24 cellular contexts compared by ENCODE assay signal in the genomic region with DNA sequence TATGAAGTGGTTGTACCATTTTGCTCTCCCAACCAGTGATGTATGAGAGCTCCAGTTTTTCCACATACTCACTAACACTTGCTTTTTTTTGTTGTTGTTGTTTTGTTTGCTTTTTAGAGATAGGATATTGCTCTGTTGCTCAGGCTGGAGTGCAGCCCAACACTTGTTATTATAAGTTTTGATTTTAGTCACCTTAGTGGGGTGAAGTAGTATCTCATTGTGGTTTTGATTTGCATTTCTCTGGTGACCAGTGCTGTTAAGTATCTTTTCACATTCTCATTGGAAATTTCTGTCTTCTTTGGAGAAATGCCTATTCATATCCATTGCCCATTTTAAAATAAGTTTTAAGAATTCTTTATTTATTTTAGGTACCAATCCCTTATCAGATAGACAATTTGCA. TPM values are rescaled to one million over a fixed set of nuclear protein-coding genes. Genes with fewer than 3 reads are reported as not detected.
A peak's percentile ranks its signal among the peaks of the same experiment; 100 is the strongest.
DNase-seq lines count a peak whose midpoint lies in the region; ATAC-seq, FAIRE-seq and TF ChIP-seq lines count a peak whose summit lies in the region.
"Had no signal": no experiment of that assay in that cellular context is flagged by ENCODE, and none has a peak within 500 bp of the region (broad histone marks: within the 10 kb centered on the region; RNA-seq: fewer than 3 reads in every experiment).

No MANE protein-coding gene starts in this region.

- H3K9ac ChIP-seq in GM12878 (ENCODE audit: control insufficient read depth, insufficient read depth, low read length): no peak overlapping the region
- H3K9ac ChIP-seq: BLaER1 had no signal

- H3K4me3 ChIP-seq in GM12878: no peak overlapping the region
- no peak overlapping the region for H3K4me3 ChIP-seq in dorsolateral prefrontal cortex
- H3K4me3 ChIP-seq: A549, BLaER1, HAP-1 had no signal

- TF ChIP-seq POLR2A in GM12891 (IDR thresholded peaks at IDR 0.05; ENCODE audit: low read depth, low read length) (no peak), GM12878 (IDR thresholded peaks at IDR 0.05; ENCODE audit: low read depth, low read length) (no peak)

- in situ Hi-C loops in GM12878 (cut with MboI): no loop called here

- no peak for DNase-seq in GM12891 (ENCODE audit: insufficient read length, low spot score)
- no peak for DNase-seq in GM19239 (ENCODE audit: insufficient read length, low spot score)
- DNase-seq in GM12878 (ENCODE audit: low read depth, low spot score): peak; percentile 11
- no peak for DNase-seq in dorsolateral prefrontal cortex
- DNase-seq: 8988T; ACHN; Caco-2; CD4-positive, CD25-positive, alpha-beta regulatory T cell; CD8-positive, alpha-beta T cell; DMS153; DND-41; GOT3; HFFc6 had no signal

- SMC1A ChIA-PET in GM12878 (lab: Charles Lee; ENCODE audit: uncharacterized antibody, unreplicated experiment): no interaction called here

- FAIRE-seq in GM12891 (lab: Jason Lieb, UNC): no peak
- FAIRE-seq in GM19239 (lab: Jason Lieb, UNC): peak; percentile 76
- FAIRE-seq in GM12878 (lab: Jason Lieb, UNC): no peak
- FAIRE-seq: A549, G401.6, GM12892, H54 had no signal

- no peaks in the 10 kb centered on the region for H3K79me2 ChIP-seq in GM12878 (ENCODE audit: control insufficient read depth, insufficient read depth, low read length)

- H3K27ac ChIP-seq in GM12878 (ENCODE audit: control insufficient read depth, insufficient read depth) (no peak overlapping the region), dorsolateral prefrontal cortex (no peak overlapping the region)
- H3K27ac ChIP-seq: A549, BLaER1, C4-2B had no signal

- BruUV-seq in GM12878 (replicated peaks; lab: Mats Ljungman, UMichigan): no TSS peak

- ATAC-seq in GM12878 (peak; percentile 79), GM21717 (IDR thresholded peaks at IDR 0.05; ENCODE audit: unreplicated experiment) (no peak), GM18867 (IDR thresholded peaks at IDR 0.05; ENCODE audit: unreplicated experiment) (no peak), GM18498 (IDR thresholded peaks at IDR 0.05; ENCODE audit: unreplicated experiment) (no peak)
- ATAC-seq: A549; CD8-positive, alpha-beta T cell had no signal

- no peak for TF ChIP-seq RAD21 in GM12878 (IDR thresholded peaks at IDR 0.05; ENCODE audit: insufficient read depth, low read depth, low read length)

- no peak overlapping the region for H2AFZ ChIP-seq in GM12878 (ENCODE audit: control insufficient read depth, low read depth, low read length)

- H3K4me1 ChIP-seq in GM12878 (ENCODE audit: control insufficient read depth, insufficient read depth, low read length): peaks cover 5% of the 10 kb centered on the region
- H3K4me1 ChIP-seq: A549, Caco-2, HAP-1 had no signal

- H3K4me2 ChIP-seq in GM12878 (ENCODE audit: control insufficient read depth, insufficient read depth): no peak overlapping the region
- H3K4me2 ChIP-seq: A549, BLaER1 had no signal

- H3K36me3 ChIP-seq in GM12878 (ENCODE audit: control insufficient read depth in 2 of 2, insufficient read depth in 2 of 2, low read length in 1 of 2): no peaks in the 10 kb centered on the region
- H3K36me3 ChIP-seq: BLaER1, HAP-1 had no signal

- TF ChIP-seq CTCF in GM12878 (IDR thresholded peaks at IDR 0.05 in 2 of 3, conservative IDR thresholded peaks at IDR 0.05 in 1 of 3; ENCODE audit: control insufficient read depth in 2 of 3, extremely low read depth in 1 of 3, insufficient read depth in 1 of 3, low read depth in 3 of 3, low read length in 3 of 3): no peak
- TF ChIP-seq CTCF in dorsolateral prefrontal cortex (IDR thresholded peaks at IDR 0.05 in 54 of 56, conservative IDR thresholded peaks at IDR 0.05 in 2 of 56; ENCODE audit: low read depth in 1 of 56, partially characterized antibody in 56 of 56): no peak

- POLR2A ChIA-PET in GM12878 (lab: Charles Lee): no interaction called here

- intact Hi-C loops in GM12878 (cut with micrococcal nuclease; ENCODE audit: unreplicated experiment): no loop called here
- intact Hi-C loops in dorsolateral prefrontal cortex (cut with DNase I): no loop called here

- H4K20me1 ChIP-seq in GM12878 (ENCODE audit: control insufficient read depth, insufficient read depth): no peaks in the 10 kb centered on the region
- H4K20me1 ChIP-seq: BLaER1 had no signal

- no peak for TF ChIP-seq EP300 in GM12878 (IDR thresholded peaks at IDR 0.05; ENCODE audit: borderline replicate concordance in 1 of 2, control insufficient read depth in 1 of 2, low read depth in 2 of 2, low read length in 2 of 2)

- CTCF ChIA-PET in GM12878 (lab: Yijun Ruan, JAX): no interaction called here

- no peaks in the 10 kb centered on the region; the same call in 2 of the 3 replicates for H3K9me3 ChIP-seq in GM12878 (replicated peaks; ENCODE audit: control insufficient read depth, insufficient read depth, low read length)
- H3K9me3 ChIP-seq: A549, Caco-2, HAP-1 had no signal

- H3K27me3 ChIP-seq in GM12878 (replicated peaks in 1 of 2; ENCODE audit: control insufficient read depth in 2 of 2, insufficient read depth in 2 of 2, low read length in 1 of 2): no peaks in the 10 kb centered on the region; a peak in 1 of 4 replicates
- H3K27me3 ChIP-seq in dorsolateral prefrontal cortex: peaks cover 0 to 31% (median 5%) of the 10 kb centered on the region in 45 donors
- H3K27me3 ChIP-seq: BLaER1 had no signal

- RAD21 ChIA-PET in GM12878 (lab: Charles Lee; ENCODE audit: unreplicated experiment): no interaction called here

TF ChIP-seq in GM12891, 5 proteins besides CTCF, POLR2A, EP300 and RAD21:
- TF ChIP-seq TAF1 (IDR thresholded peaks at IDR 0.05; ENCODE audit: low read depth, low read length) (no peak), SPI1 (IDR thresholded peaks at IDR 0.05; ENCODE audit: low read depth, low read length) (0 out of 2 replicates have a peak, but pooled peaks have one; percentile 6), PAX5 (IDR thresholded peaks at IDR 0.05; ENCODE audit: insufficient read depth, low read length, severe bottlenecking) (no peak), POLR2AphosphoS5 (IDR thresholded peaks at IDR 0.05; ENCODE audit: low read depth, low read length) (no peak), POU2F2 (IDR thresholded peaks at IDR 0.05; ENCODE audit: low read depth, low read length) (no peak)

TF ChIP-seq in GM12878, 131 proteins besides CTCF, POLR2A, EP300 and RAD21:
- TF ChIP-seq JUNB (IDR thresholded peaks at IDR 0.05): peak; percentile 23; the same call in 1 of the 2 replicates
- no peak for TF ChIP-seq ZNF384 (IDR thresholded peaks at IDR 0.05; ENCODE audit: borderline replicate concordance, low read depth, low read length)
- peak; percentile 52 for TF ChIP-seq RUNX3 (IDR thresholded peaks at IDR 0.05; ENCODE audit: low read length)
- TF ChIP-seq CBX3 (IDR thresholded peaks at IDR 0.05; ENCODE audit: borderline replicate concordance, low read depth): no peak

RNA-seq across cellular contexts. Expression of a gene that starts 31.3 kb away (rescaled TPM):
- not detected for polyA plus RNA-seq in GM12891 (2012; ENCODE audit: low read depth, missing spikeins)
- not detected in 2 replicates for total RNA-seq in GM12878 (2013; cell fraction: nucleolus; rRNA removed)
- total RNA-seq in GM12878 (2014; rRNA removed) (not detected in 2 replicates), GM12878 (2014; rRNA removed; fragmentation: Illumina TruSeq; extraction: Trizol) (not detected in 2 replicates), GM12878 (2021) (not detected in 2 replicates), dorsolateral prefrontal cortex (under 1 TPM in 1 of 120 experiments, not detected in 119; 0.29 TPM)
- polyA plus RNA-seq in GM12878 (2011; ENCODE audit: low read depth): not detected
- polyA plus RNA-seq in GM12878 (2011; rRNA removed) (not detected in 2 replicates), GM12878 (2014; fragmentation: Illumina TruSeq; extraction: Trizol) (not detected in 2 replicates), GM12878 (2014; fragmentation: Nextera tagmentation; extraction: Ambion mirVana) (not detected), GM12878 (2014; rRNA removed) (0.03 TPM in 1 of 2 replicates, not detected in the other), GM12878 (2016; fragmentation: Nextera tagmentation; extraction: Ambion mirVana) (not detected)
- polyA plus RNA-seq in GM12878 (2011; cell fraction: cytosol; rRNA removed): not detected in 2 replicates
- not detected in 2 replicates for polyA plus RNA-seq in GM12878 (2011; cell fraction: nucleus; rRNA removed)
- not detected in 2 replicates for polyA plus RNA-seq in GM12878 (2012)
- polyA minus RNA-seq in GM12878 (2011; rRNA and poly(A)+ RNA removed): 0.10 TPM in 1 of 2 replicates, not detected in the other
- not detected in 2 replicates for polyA minus RNA-seq in GM12878 (2011; cell fraction: cytosol; rRNA and poly(A)+ RNA removed)
- not detected in 2 replicates for polyA minus RNA-seq in GM12878 (2011; cell fraction: nucleus; rRNA and poly(A)+ RNA removed)
- total RNA-seq: B cell; Caco-2; CD4-positive, CD25-positive, alpha-beta regulatory T cell; HFFc6 had no signal
